2 cellular contexts compared by ENCODE assay signal in genomic region chr14:77311217-77311616, GRCh38.
TF ChIP-seq lines count a peak whose summit lies in the region.

No MANE protein-coding gene starts in this region.

TF ChIP-seq in H1, 55 proteins besides CTCF, POLR2A, EP300 and RAD21:
- TF ChIP-seq CEBPB (IDR thresholded peaks at IDR 0.05; ENCODE audit: low read depth, low read length) (peak; percentile 18; the same call in 1 of the 2 replicates), RFX5 (IDR thresholded peaks at IDR 0.05; ENCODE audit: borderline replicate concordance, low read depth, low read length) (no peak), GTF2F1 (IDR thresholded peaks at IDR 0.05; ENCODE audit: borderline replicate concordance, low read depth, low read length) (no peak), EGR1 (IDR thresholded peaks at IDR 0.05; ENCODE audit: borderline replicate concordance, low read depth, low read length) (no peak)

TF ChIP-seq in SK-N-SH treated with all-trans-retinoic acid at 6 μM for 48 hours, 23 proteins besides CTCF, POLR2A, EP300 and RAD21:
- TF ChIP-seq ESRRG (CRISPR knock-in tag; IDR thresholded peaks at IDR 0.05) (no peak), TOX (CRISPR knock-in tag; IDR thresholded peaks at IDR 0.05; ENCODE audit: borderline replicate concordance) (no peak), ZNF8 (CRISPR knock-in tag; IDR thresholded peaks at IDR 0.05) (no peak), CSDC2 (CRISPR knock-in tag; IDR thresholded peaks at IDR 0.05) (no peak), CREB5 (CRISPR knock-in tag; IDR thresholded peaks at IDR 0.05; ENCODE audit: low read depth) (no peak), PPARA (CRISPR knock-in tag; IDR thresholded peaks at IDR 0.05; ENCODE audit: borderline replicate concordance) (no peak), TCF4 (CRISPR knock-in tag; IDR thresholded peaks at IDR 0.05; ENCODE audit: borderline replicate concordance) (no peak), ZNF70 (CRISPR knock-in tag; IDR thresholded peaks at IDR 0.05) (no peak), ZC3H10 (CRISPR knock-in tag; IDR thresholded peaks at IDR 0.05) (no peak), ARNTL (CRISPR knock-in tag; IDR thresholded peaks at IDR 0.05; ENCODE audit: borderline replicate concordance, low read depth) (no peak), ZNF565 (CRISPR knock-in tag; conservative IDR thresholded peaks at IDR 0.05; ENCODE audit: low read depth) (no peak), TSHZ2 (CRISPR knock-in tag; IDR thresholded peaks at IDR 0.05) (no peak), OSR1 (CRISPR knock-in tag; IDR thresholded peaks at IDR 0.05) (no peak)
TF ChIP-seq in SK-N-SH treated with all-trans-retinoic acid at 6 μM for 48 hours: peak in this region for 0.
